26 cellular contexts compared by ENCODE assay signal in the genomic region with DNA sequence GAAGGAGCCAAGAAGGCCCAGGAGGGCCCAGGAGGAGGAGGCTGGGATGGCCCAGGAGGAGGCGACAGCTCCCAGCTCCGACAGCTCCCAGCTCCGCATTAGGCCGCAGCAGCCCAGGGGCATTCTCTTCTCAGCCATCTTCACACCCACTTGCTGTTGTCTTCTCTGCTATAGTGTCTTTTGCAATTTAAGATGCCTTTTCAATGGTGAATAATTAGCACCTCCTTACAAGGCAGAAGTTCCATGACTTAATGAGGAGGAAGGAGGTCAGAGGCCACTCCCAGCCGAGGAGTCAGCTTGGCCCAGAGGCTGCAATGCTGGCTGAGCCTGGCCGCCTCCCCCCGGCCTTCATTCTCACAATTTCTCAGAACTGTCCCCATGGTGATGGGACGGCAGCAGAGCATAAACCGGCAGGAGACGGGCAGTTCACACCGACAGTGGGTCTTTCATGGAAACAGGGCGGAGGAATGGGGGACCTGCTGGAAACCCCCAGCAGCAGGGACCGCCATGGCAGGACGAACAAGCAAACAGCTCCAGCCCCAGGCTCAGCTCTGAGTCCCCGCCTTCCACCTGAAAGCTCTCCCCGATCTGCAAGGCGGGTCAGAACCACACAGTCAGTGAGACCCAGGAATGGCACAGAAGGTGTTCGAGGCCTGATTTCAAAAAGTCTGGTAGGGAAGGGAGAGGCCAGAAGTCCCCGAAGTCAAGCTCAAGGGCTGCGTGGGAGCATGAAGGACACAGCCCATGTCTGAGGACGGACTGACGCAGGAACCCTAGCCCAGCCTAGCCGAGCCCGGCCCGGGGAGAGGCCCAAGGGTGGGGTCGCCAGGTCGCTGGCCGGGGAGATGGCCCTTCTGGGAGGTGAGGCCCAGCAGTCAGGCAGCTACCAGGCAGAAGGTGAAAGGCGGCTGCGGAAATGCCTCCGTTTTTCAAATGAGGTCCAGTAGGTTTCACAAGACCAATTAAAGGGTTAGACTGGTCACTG.
"Had no signal": no experiment of that assay in that cellular context is flagged by ENCODE, and none has a peak within 500 bp of the region (broad histone marks: within the 10 kb centered on the region; RNA-seq: fewer than 3 reads in every experiment).

No MANE protein-coding gene starts in this region.

- H3K4me3 ChIP-seq: esophagus muscularis mucosa, heart left ventricle, left lung, lung, right atrium auricular region, smooth muscle cell, suprapubic skin, tibial artery had no signal

- H3K79me2 ChIP-seq: parathyroid adenoma had no signal

- H3K9ac ChIP-seq: parathyroid adenoma had no signal

- H3K4me2 ChIP-seq: smooth muscle cell had no signal

- DNase-seq: activated CD4-positive, alpha-beta memory T cell treated with anti-CD3 and anti-CD28 coated beads for 36 hours; activated CD4-positive, alpha-beta T cell treated with anti-CD3 and anti-CD28 coated beads, Interleukin-2, amount 10 ng/mL, durations not matched to agents 24 days and 14 days; activated CD4-positive, CD25-positive, alpha-beta regulatory T cell treated with anti-CD3 and anti-CD28 coated beads, Interleukin-2, amount 50 U/mL, for 72 hours; activated CD8-positive, alpha-beta memory T cell treated with anti-CD3 and anti-CD28 coated beads, Interleukin-2, amount 50 U/mL, for 48 hours; activated naive CD4-positive, alpha-beta T cell; activated naive CD8-positive, alpha-beta T cell treated with anti-CD3 and anti-CD28 coated beads, Interleukin-2, amount 10 ng/mL, durations not matched to agents 7 days and 5 days; activated T-cell treated with anti-CD3 and anti-CD28 coated beads, Interleukin-2, amount 50 U/mL, for 4 hours; amniotic stem cell; brain microvascular endothelial cell; cortex of kidney; foreskin keratinocyte; heart left ventricle; hypothalamus; nephron progenitor cell; nucleus accumbens; stimulated activated CD4-positive, alpha-beta T cell treated with anti-CD3 and anti-CD28 coated beads, Interleukin-2, amount 100 ng/mL, for 24 hours; stimulated activated naive CD4-positive, alpha-beta T cell; T-helper 2 cell; tibial artery had no signal

- H3K27me3 ChIP-seq: brain microvascular endothelial cell, esophagus muscularis mucosa, foreskin keratinocyte, heart left ventricle, left lung, right atrium auricular region, suprapubic skin, tibial artery had no signal

- ATAC-seq: activated T-cell treated with anti-CD3 and anti-CD28 coated beads, Interleukin-2, amount 50 U/mL, for 4 hours; foreskin keratinocyte; heart left ventricle; left lung had no signal

- H3K4me3 Mint-ChIP-seq: activated CD4-positive, alpha-beta memory T cell treated with anti-CD3 and anti-CD28 coated beads for 36 hours; activated CD4-positive, alpha-beta T cell treated with anti-CD3 and anti-CD28 coated beads, Interleukin-2, amount 10 ng/mL, durations not matched to agents 24 days and 14 days; nephron progenitor cell had no signal

- H3K27me3 Mint-ChIP-seq: activated CD4-positive, alpha-beta memory T cell treated with anti-CD3 and anti-CD28 coated beads for 36 hours; activated CD4-positive, alpha-beta T cell treated with anti-CD3 and anti-CD28 coated beads, Interleukin-2, amount 10 ng/mL, durations not matched to agents 24 days and 14 days; activated naive CD8-positive, alpha-beta T cell treated with anti-CD3 and anti-CD28 coated beads, Interleukin-2, amount 10 ng/mL, durations not matched to agents 7 days and 5 days had no signal

- H3K27ac ChIP-seq: brain microvascular endothelial cell, esophagus muscularis mucosa, foreskin keratinocyte, heart left ventricle, left lung, parathyroid adenoma, right atrium auricular region, suprapubic skin, tibial artery had no signal

- H3K9me3 Mint-ChIP-seq: activated CD4-positive, alpha-beta memory T cell treated with anti-CD3 and anti-CD28 coated beads for 36 hours; activated CD4-positive, alpha-beta T cell treated with anti-CD3 and anti-CD28 coated beads, Interleukin-2, amount 10 ng/mL, durations not matched to agents 24 days and 14 days; activated naive CD8-positive, alpha-beta T cell treated with anti-CD3 and anti-CD28 coated beads, Interleukin-2, amount 10 ng/mL, durations not matched to agents 7 days and 5 days; activated T-cell treated with anti-CD3 and anti-CD28 coated beads, Interleukin-2, amount 50 U/mL, for 4 hours; nephron progenitor cell had no signal

- H3K4me1 ChIP-seq: foreskin keratinocyte, parathyroid adenoma, right atrium auricular region had no signal

- H3K27ac Mint-ChIP-seq: activated CD4-positive, alpha-beta memory T cell treated with anti-CD3 and anti-CD28 coated beads for 36 hours; activated CD4-positive, alpha-beta T cell treated with anti-CD3 and anti-CD28 coated beads, Interleukin-2, amount 10 ng/mL, durations not matched to agents 24 days and 14 days; activated naive CD8-positive, alpha-beta T cell treated with anti-CD3 and anti-CD28 coated beads, Interleukin-2, amount 10 ng/mL, durations not matched to agents 7 days and 5 days had no signal
